24 cellular contexts compared by ENCODE assay signal in the genomic region with DNA sequence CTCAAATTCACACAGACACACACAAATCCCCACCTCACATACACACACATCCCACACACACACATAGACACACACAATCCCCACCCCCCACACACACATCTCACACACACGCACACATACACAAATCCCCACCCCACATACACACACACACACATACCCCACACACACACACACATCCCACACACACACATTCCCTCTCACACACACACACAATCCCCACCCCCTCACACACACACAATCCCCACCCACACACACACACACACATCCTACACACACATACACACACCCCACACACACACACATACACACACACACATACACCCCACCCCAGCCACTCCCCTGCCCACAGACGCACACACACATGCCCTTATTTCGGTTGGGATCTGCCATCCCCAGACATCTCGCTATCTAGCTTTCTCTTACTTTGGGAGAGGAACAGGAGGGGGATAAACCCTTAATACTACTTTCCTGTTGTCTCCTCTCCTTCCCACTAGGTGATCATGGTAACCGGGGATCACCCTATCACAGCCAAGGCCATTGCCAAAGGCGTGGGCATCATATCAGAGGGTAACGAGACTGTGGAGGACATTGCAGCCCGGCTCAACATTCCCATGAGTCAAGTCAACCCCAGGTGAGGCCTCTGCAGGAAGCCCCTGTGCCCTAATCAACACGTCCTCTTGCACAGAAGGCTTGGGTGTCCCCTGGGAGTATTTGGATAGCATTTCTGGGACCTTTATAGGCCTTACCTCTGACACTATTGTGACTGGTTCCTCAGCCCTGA. TPM values are rescaled to one million over a fixed set of nuclear protein-coding genes. Genes with fewer than 3 reads are reported as not detected.
"Had no signal": no experiment of that assay in that cellular context is flagged by ENCODE, and none has a peak within 500 bp of the region (broad histone marks: within the 10 kb centered on the region; RNA-seq: fewer than 3 reads in every experiment).

No MANE protein-coding gene starts in this region.

- H3K36me3 ChIP-seq: brain microvascular endothelial cell, transverse colon had no signal

- ATAC-seq: activated CD8-positive, alpha-beta T cell treated with anti-CD3 and anti-CD28 coated beads for 36 hours; activated T-helper 17 cell treated with anti-CD3 and anti-CD28 coated beads, Interleukin-2, amount 50 U/mL, for 72 hours; left lobe of liver; T-cell had no signal

- H3K9me3 ChIP-seq: esophagus squamous epithelium, transverse colon had no signal

- H3K4me3 ChIP-seq: esophagus squamous epithelium, hepatocyte, transverse colon had no signal

- H3K4me1 ChIP-seq: parathyroid adenoma, transverse colon had no signal

- H2AFZ ChIP-seq: hepatocyte, parathyroid adenoma had no signal

- H3K27ac ChIP-seq: brain microvascular endothelial cell, hepatocyte, parathyroid adenoma, transverse colon had no signal

- DNase-seq: activated CD4-positive, alpha-beta T cell treated with anti-CD3 and anti-CD28 coated beads, Interleukin-2, amount 10 ng/mL, durations not matched to agents 24 days and 14 days; activated CD8-positive, alpha-beta T cell treated with anti-CD3 and anti-CD28 coated beads for 36 hours; activated naive CD4-positive, alpha-beta T cell; activated naive CD8-positive, alpha-beta T cell treated with anti-CD3 and anti-CD28 coated beads, Interleukin-2, amount 10 ng/mL, durations not matched to agents 7 days and 5 days; activated T-cell treated with anti-CD3 and anti-CD28 coated beads, Interleukin-2, amount 50 U/mL, for 1 hour; amygdala; brain microvascular endothelial cell; cerebellar nuclear complex; effector memory CD4-positive, alpha-beta T cell; esophagus squamous epithelium; islet precursor cell; midbrain; stimulated activated naive CD4-positive, alpha-beta T cell; T-cell; T-helper 9 cell; transverse colon had no signal

- H3K4me2 ChIP-seq: hepatocyte had no signal

- H3K79me2 ChIP-seq: hepatocyte, parathyroid adenoma had no signal

- H3K9ac ChIP-seq: parathyroid adenoma had no signal

- H3K27me3 ChIP-seq: brain microvascular endothelial cell, esophagus squamous epithelium, hepatocyte, transverse colon had no signal

- FAIRE-seq: endothelial cell of umbilical vein had no signal

RNA-seq across cellular contexts. Expression of gene ATP1A4, which starts 17.2 kb away (rescaled TPM):
- total RNA-seq: activated CD4-positive, alpha-beta T cell treated with anti-CD3 and anti-CD28 coated beads, Interleukin-2, amount 10 ng/mL, durations not matched to agents 24 days and 14 days; activated CD8-positive, alpha-beta T cell treated with anti-CD3 and anti-CD28 coated beads for 36 hours; activated naive CD8-positive, alpha-beta T cell treated with anti-CD3 and anti-CD28 coated beads, Interleukin-2, amount 10 ng/mL, durations not matched to agents 7 days and 5 days; endothelial cell of umbilical vein; glomerular endothelial cell; left lobe of liver; lung microvascular endothelial cell; T-cell had no signal
- polyA plus RNA-seq: endothelial cell of umbilical vein had no signal

RNA-seq across cellular contexts. Expression of gene ATP1A2, which starts 18.6 kb away (rescaled TPM):
- total RNA-seq: activated CD4-positive, alpha-beta T cell treated with anti-CD3 and anti-CD28 coated beads, Interleukin-2, amount 10 ng/mL, durations not matched to agents 24 days and 14 days; activated CD8-positive, alpha-beta T cell treated with anti-CD3 and anti-CD28 coated beads for 36 hours; activated naive CD8-positive, alpha-beta T cell treated with anti-CD3 and anti-CD28 coated beads, Interleukin-2, amount 10 ng/mL, durations not matched to agents 7 days and 5 days; activated T-helper 17 cell treated with anti-CD3 and anti-CD28 coated beads, Interleukin-2, amount 50 U/mL, for 72 hours; endothelial cell of umbilical vein; glomerular endothelial cell; lung microvascular endothelial cell had no signal
- polyA plus RNA-seq: endothelial cell of umbilical vein had no signal

RNA-seq across cellular contexts. Expression of gene KCNJ9, which starts 52.8 kb away (rescaled TPM):
- total RNA-seq: activated CD4-positive, alpha-beta T cell treated with anti-CD3 and anti-CD28 coated beads, Interleukin-2, amount 10 ng/mL, durations not matched to agents 24 days and 14 days; activated CD8-positive, alpha-beta T cell treated with anti-CD3 and anti-CD28 coated beads for 36 hours; activated naive CD8-positive, alpha-beta T cell treated with anti-CD3 and anti-CD28 coated beads, Interleukin-2, amount 10 ng/mL, durations not matched to agents 7 days and 5 days; endothelial cell of umbilical vein; esophagus squamous epithelium; glomerular endothelial cell; hepatocyte; left lobe of liver; lung microvascular endothelial cell; subcutaneous adipose tissue; T-cell had no signal
- polyA plus RNA-seq: endothelial cell of umbilical vein, hepatocyte had no signal

RNA-seq across cellular contexts. Expression of gene CASQ1, which starts 56.2 kb away (rescaled TPM):
- total RNA-seq: activated CD4-positive, alpha-beta T cell treated with anti-CD3 and anti-CD28 coated beads, Interleukin-2, amount 10 ng/mL, durations not matched to agents 24 days and 14 days; activated CD8-positive, alpha-beta T cell treated with anti-CD3 and anti-CD28 coated beads for 36 hours; activated naive CD8-positive, alpha-beta T cell treated with anti-CD3 and anti-CD28 coated beads, Interleukin-2, amount 10 ng/mL, durations not matched to agents 7 days and 5 days; activated T-helper 17 cell treated with anti-CD3 and anti-CD28 coated beads, Interleukin-2, amount 50 U/mL, for 72 hours; endothelial cell of umbilical vein; glomerular endothelial cell; hepatocyte; left lobe of liver; lung microvascular endothelial cell; T-cell had no signal
- polyA plus RNA-seq: endothelial cell of umbilical vein had no signal
